In genomic region chr5:123813251-123813650, GRCh38 we compare ENCODE assay signal across 19 cellular contexts.
A peak's percentile ranks its signal among the peaks of the same experiment; 100 is the strongest.
DNase-seq lines count a peak whose midpoint lies in the region; ATAC-seq, FAIRE-seq and TF ChIP-seq lines count a peak whose summit lies in the region.
"Had no signal": no experiment of that assay in that cellular context is flagged by ENCODE, and none has a peak within 500 bp of the region (broad histone marks: within the 10 kb centered on the region; RNA-seq: fewer than 3 reads in every experiment).

No MANE protein-coding gene starts in this region.

- H3K4me1 ChIP-seq in OCI-LY1 (ENCODE audit: insufficient read depth, low read length, severe bottlenecking) (peaks cover 76% of the 10 kb centered on the region), H1 (replicated peaks in 1 of 4; ENCODE audit: control insufficient read depth in 3 of 4, insufficient read depth in 4 of 4, low read length in 3 of 4) (peaks cover 3 to 28% (median 23%) of the 10 kb centered on the region in 4 experiments; a peak in 5 of 7 replicates), smooth muscle cell (ENCODE audit: low read depth) (peaks cover 57% of the 10 kb centered on the region)

- H3K14ac ChIP-seq in H1 (ENCODE audit: insufficient read length) = no peak overlapping the region

- no peak overlapping the region for H4K91ac ChIP-seq in H1 (replicated peaks; ENCODE audit: insufficient read length, low read length)

- TF ChIP-seq EP300 in H1 (IDR thresholded peaks at IDR 0.05; ENCODE audit: borderline replicate concordance in 1 of 2, low read depth in 2 of 2, low read length in 2 of 2) = no peak

- H3K79me2 ChIP-seq in OCI-LY1 (ENCODE audit: insufficient read depth, low read length) = no peaks in the 10 kb centered on the region
- no peaks in the 10 kb centered on the region for H3K79me2 ChIP-seq in H1 (ENCODE audit: control insufficient read depth in 1 of 2, insufficient read depth in 2 of 2, low read length in 2 of 2)
- H3K79me2 ChIP-seq in smooth muscle cell (ENCODE audit: low read depth) = no peaks in the 10 kb centered on the region

- H3K9me3 ChIP-seq in OCI-LY1 (ENCODE audit: low read length) (no peaks in the 10 kb centered on the region), H1 (ENCODE audit: insufficient read depth in 2 of 2, low read depth in 1 of 2, low read length in 1 of 2) (no peaks in the 10 kb centered on the region), smooth muscle cell (replicated peaks; ENCODE audit: low read depth) (no peaks in the 10 kb centered on the region)
- H3K9me3 ChIP-seq: BE2C, Caco-2 had no signal

- DNase-seq in NCI-H82 (lab: John Stamatoyannopoulos, UW) (peak; percentile 40), NCI-H82 treated with DMSO at 0.1 percent for 48 hours (lab: John Stamatoyannopoulos, UW; ENCODE audit: unreplicated experiment) (no peak), H1 (ENCODE audit: low read depth in 1 of 2, low spot score in 2 of 2) (no peak), smooth muscle cell (lab: John Stamatoyannopoulos, UW; ENCODE audit: unreplicated experiment) (no peak), SIG-M5 (lab: John Stamatoyannopoulos, UW) (no peak), NOMO-1 treated with DMSO at 0.1 percent for 48 hours (lab: John Stamatoyannopoulos, UW; ENCODE audit: unreplicated experiment) (no peak)
- DNase-seq: activated CD4-positive, alpha-beta T cell treated with anti-CD3 and anti-CD28 coated beads for 4 hours; activated naive CD8-positive, alpha-beta T cell treated with anti-CD3 and anti-CD28 coated beads for 36 hours; Caco-2; cortex of kidney; NCI-H446; stimulated activated CD8-positive, alpha-beta memory T cell treated with anti-CD3 and anti-CD28 coated beads, Interleukin-4, amount 100 ng/mL, for 48 hours; SW 1271 had no signal

- no peak overlapping the region for H2BK20ac ChIP-seq in H1 (ENCODE audit: low read length)

- FAIRE-seq in H1 (lab: Jason Lieb, UNC) = no peak
- FAIRE-seq: endometrium had no signal

- no peaks in the 10 kb centered on the region for H3K9me2 ChIP-seq in OCI-LY1 (ENCODE audit: low read depth, low read length)

- 0 out of 2 replicates have a peak overlapping the region, but pooled peaks have one; percentile 83 for H2BK15ac ChIP-seq in H1 (ENCODE audit: low read length)

- H2AFZ ChIP-seq in OCI-LY1 (ENCODE audit: low read length) (no peak overlapping the region), H1 (ENCODE audit: low read length) (no peak overlapping the region), smooth muscle cell (ENCODE audit: low read depth) (no peak overlapping the region)

- H3K4me2 ChIP-seq in OCI-LY1 (ENCODE audit: low read length) (peak overlapping the region; percentile 75), H1 (ENCODE audit: insufficient read depth in 1 of 2, low read depth in 2 of 2, low read length in 2 of 2) (no peak overlapping the region), smooth muscle cell (peak overlapping the region; percentile 74)

- TF ChIP-seq CTCF in OCI-LY1 (IDR thresholded peaks at IDR 0.05; ENCODE audit: low read length) = no peak
- TF ChIP-seq CTCF in H1 (IDR thresholded peaks at IDR 0.05; ENCODE audit: control extremely low read depth in 1 of 3, insufficient read depth in 1 of 3, low read depth in 1 of 3, low read length in 3 of 3) = no peak
- no peak for TF ChIP-seq CTCF in smooth muscle cell (IDR thresholded peaks at IDR 0.05; ENCODE audit: borderline replicate concordance, insufficient read depth, poor library complexity, severe bottlenecking)

- H3K36me3 ChIP-seq in OCI-LY1 (ENCODE audit: insufficient read depth, low read length) = no peaks in the 10 kb centered on the region
- no peaks in the 10 kb centered on the region for H3K36me3 ChIP-seq in H1 (ENCODE audit: control insufficient read depth in 2 of 4, insufficient read depth in 4 of 4, low read length in 3 of 4)
- H3K36me3 ChIP-seq in smooth muscle cell (ENCODE audit: low read depth) = no peaks in the 10 kb centered on the region
- H3K36me3 ChIP-seq: BE2C had no signal

- no peak overlapping the region for H2AK5ac ChIP-seq in H1 (ENCODE audit: low read depth, low read length)

- H3K4ac ChIP-seq in H1 (replicated peaks; ENCODE audit: insufficient read length, low read depth, low read length) = peak overlapping the region; percentile 13

- no peak overlapping the region for H2BK5ac ChIP-seq in H1 (ENCODE audit: low read depth, low read length)

- H2BK120ac ChIP-seq in H1 (replicated peaks; ENCODE audit: low read depth, low read length) = no peak overlapping the region

- no peaks in the 10 kb centered on the region for H3K79me1 ChIP-seq in H1 (ENCODE audit: low read depth, low read length)

- H3K27me3 ChIP-seq in OCI-LY1 (ENCODE audit: insufficient read depth, low read length) = no peaks in the 10 kb centered on the region
- H3K27me3 ChIP-seq in H1 (replicated peaks in 1 of 4; ENCODE audit: control insufficient read depth in 3 of 4, extremely low read depth in 1 of 4, insufficient read depth in 3 of 4, low read length in 3 of 4) = no peaks in the 10 kb centered on the region
- no peaks in the 10 kb centered on the region for H3K27me3 ChIP-seq in smooth muscle cell (ENCODE audit: low read depth)
- H3K27me3 ChIP-seq: BE2C had no signal

- no peak overlapping the region for H3K4me3 ChIP-seq in OCI-LY1 (ENCODE audit: low read depth, low read length, poor library complexity, severe bottlenecking)
- H3K4me3 ChIP-seq in H1 (ENCODE audit: extremely low read depth in 1 of 4, insufficient read depth in 2 of 4, low read depth in 3 of 4, low read length in 4 of 4) = no peak overlapping the region
- H3K4me3 ChIP-seq in smooth muscle cell = no peak overlapping the region
- H3K4me3 ChIP-seq: lung had no signal

- H3F3A ChIP-seq in OCI-LY1 (ENCODE audit: insufficient read depth, low read length) (peaks cover 7% of the 10 kb centered on the region; the same call in 1 of the 2 replicates), smooth muscle cell (ENCODE audit: low read depth) (peaks cover 11% of the 10 kb centered on the region)

- 0 out of 2 replicates have a peak, but pooled peaks cover 2% of the 10 kb centered on the region for H3K23me2 ChIP-seq in H1 (ENCODE audit: low read depth, low read length)

- H3K23ac ChIP-seq in H1 (ENCODE audit: insufficient read length) = no peak overlapping the region

- H3K56ac ChIP-seq in H1 (replicated peaks; ENCODE audit: insufficient read length, low read depth, low read length) = no peak overlapping the region

- H3K18ac ChIP-seq in H1 (ENCODE audit: extremely low read depth, low read length) = no peak overlapping the region

- H2BK12ac ChIP-seq in H1 (ENCODE audit: low read depth, low read length) = 0 out of 2 replicates have a peak overlapping the region, but pooled peaks have one; percentile 61

- CTCF ChIA-PET in H1 (lab: Charles Lee; ENCODE audit: partially characterized antibody) = interaction anchor here (1.6 kb wide), 1 partner anchor 18 kb away, joined by 3 read pairs; no protein-coding TSS in a partner anchor

- no peak overlapping the region for H4K8ac ChIP-seq in H1 (ENCODE audit: extremely low read depth, insufficient read depth, low read length)

- H4K20me1 ChIP-seq in OCI-LY1 (ENCODE audit: insufficient read depth, low read length) (no peaks in the 10 kb centered on the region), H1 (replicated peaks in 1 of 2; ENCODE audit: control insufficient read depth in 1 of 2, insufficient read depth in 2 of 2, low read length in 2 of 2) (no peaks in the 10 kb centered on the region), smooth muscle cell (ENCODE audit: low read depth) (no peaks in the 10 kb centered on the region)

- H3K9ac ChIP-seq in OCI-LY1 (ENCODE audit: low read length) (0 out of 2 replicates have a peak overlapping the region, but pooled peaks have one; percentile 60), H1 (replicated peaks in 1 of 4; ENCODE audit: extremely low read depth in 1 of 4, low read depth in 3 of 4, low read length in 3 of 4) (no peak overlapping the region), smooth muscle cell (ENCODE audit: low read depth) (no peak overlapping the region)

- no peak overlapping the region for H4K5ac ChIP-seq in H1 (ENCODE audit: insufficient read length, low read depth, low read length)

- 89% methylated on average over 3 of the region's 3 CpGs; no CpG with 5 or more reads in 1 of the 2 experiments for WGBS in H1 (ENCODE audit: extremely low coverage in 1 of 2, insufficient coverage in 1 of 2, insufficient read length in 1 of 2, insufficient replicate concordance in 2 of 2, low coverage in 1 of 2, low lambda C conversion rate in 2 of 2, missing lambda C conversion rate in 1 of 2), 2 experiments
- 30% methylated on average over 3 of the region's 3 CpGs for WGBS in smooth muscle cell (ENCODE audit: low lambda C conversion rate)

- no peak for ATAC-seq in GM18498 (IDR thresholded peaks at IDR 0.05; ENCODE audit: unreplicated experiment)

- no peak for TF ChIP-seq POLR2A in H1 (IDR thresholded peaks at IDR 0.05; ENCODE audit: control extremely low read depth in 1 of 2, low read depth in 2 of 2, low read length in 2 of 2)

- TF ChIP-seq RAD21 in H1 (IDR thresholded peaks at IDR 0.05 in 1 of 2, conservative IDR thresholded peaks at IDR 0.05 in 1 of 2; ENCODE audit: low read depth in 2 of 2, low read length in 2 of 2) = no peak

- POLR2A ChIA-PET in H1 (lab: Charles Lee; ENCODE audit: partially characterized antibody) = interaction anchor here (1.5 kb wide), 1 partner anchor 11 kb away, joined by 3 read pairs; no protein-coding TSS in a partner anchor

- H3K27ac ChIP-seq in OCI-LY1 (ENCODE audit: low read depth, low read length, poor library complexity, severe bottlenecking) = peak overlapping the region; percentile 87
- no peak overlapping the region for H3K27ac ChIP-seq in H1 (ENCODE audit: low read depth, low read length)
- H3K27ac ChIP-seq in smooth muscle cell (ENCODE audit: low read depth) = peak overlapping the region; percentile 79
- H3K27ac ChIP-seq: RWPE1 had no signal

TF ChIP-seq in H1, 55 proteins besides CTCF, POLR2A, EP300 and RAD21 (continues in another document):
- TF ChIP-seq SIX5 (IDR thresholded peaks at IDR 0.05; ENCODE audit: low read depth, low read length) = no peak
- no peak for TF ChIP-seq CBX5 (IDR thresholded peaks at IDR 0.05; ENCODE audit: low read depth, low read length)
- TF ChIP-seq ZNF274 (IDR thresholded peaks at IDR 0.05; ENCODE audit: borderline replicate concordance, extremely low read depth, low read length) = no peak
- no peak for TF ChIP-seq YY1 (IDR thresholded peaks at IDR 0.05; ENCODE audit: low read depth, low read length)

Comparison
In these comparisons a context has a peak if more than half of its experiments do, and no peak if none do; other contexts are left out.
1. H3K4me2 ChIP-seq: peak in OCI-LY1 (single experiment) and smooth muscle cell (single experiment); none in H1 (0 of 2).